Comparison of ENCODE assay signal across 9 cellular contexts in genomic region chr18:13266208-13267100, GRCh38. TPM values are rescaled to one million over a fixed set of nuclear protein-coding genes. Genes with fewer than 3 reads are reported as not detected.
DNase-seq lines count a peak whose midpoint lies in the region; ATAC-seq and TF ChIP-seq lines count a peak whose summit lies in the region.
"Had no signal": no experiment of that assay in that cellular context is flagged by ENCODE, and none has a peak within 500 bp of the region (broad histone marks: within the 10 kb centered on the region; RNA-seq: fewer than 3 reads in every experiment).

No MANE protein-coding gene starts in this region.

- no peak for TF ChIP-seq CTCF in vagina (IDR thresholded peaks at IDR 0.05)

- H3K27ac ChIP-seq in vagina (no peak overlapping the region), SJCRH30 (no peak overlapping the region)

- peaks cover 23 to 51% of the 10 kb centered on the region in 2 donors for H3K27me3 Mint-ChIP-seq in effector memory CD8-positive, alpha-beta T cell

- peaks cover 6% of the 10 kb centered on the region for H3K36me3 Mint-ChIP-seq in effector memory CD8-positive, alpha-beta T cell (ENCODE audit: insufficient read depth)

- H3K4me1 Mint-ChIP-seq in effector memory CD8-positive, alpha-beta T cell (ENCODE audit: low read depth in 2 of 2) = peaks cover 15 to 29% of the 10 kb centered on the region in 2 donors

- H3K36me3 ChIP-seq in vagina = no peaks in the 10 kb centered on the region
- no peaks in the 10 kb centered on the region for H3K36me3 ChIP-seq in SJCRH30

- ATAC-seq in effector memory CD8-positive, alpha-beta T cell (replicated peaks) = peak; percentile 39

- peaks cover 65% of the 10 kb centered on the region for H3K4me1 ChIP-seq in vagina
- H3K4me1 ChIP-seq in SJCRH30 = no peaks in the 10 kb centered on the region

- peak overlapping the region; percentile 68 to 71 for H3K4me3 Mint-ChIP-seq in effector memory CD8-positive, alpha-beta T cell

- H3K9me3 ChIP-seq in vagina (no peaks in the 10 kb centered on the region), SJCRH30 (replicated peaks) (no peaks in the 10 kb centered on the region)

- DNase-seq in activated naive CD4-positive, alpha-beta T cell treated with Interleukin-2 at 50 U/mL for 16 hours = peak; percentile 60
- DNase-seq in activated naive CD4-positive, alpha-beta T cell (lab: John Stamatoyannopoulos, UW) = no peak
- no peak for DNase-seq in effector memory CD8-positive, alpha-beta T cell
- DNase-seq in posterior vena cava (ENCODE audit: low spot score) = peak; percentile 86
- peak; percentile 40 to 82 for DNase-seq in vagina (ENCODE audit: extremely low spot score in 2 of 2)
- DNase-seq in NCI-H2196 (lab: John Stamatoyannopoulos, UW; ENCODE audit: unreplicated experiment) = no peak
- DNase-seq in SJCRH30 = no peak
- no peak for DNase-seq in mucosa of gallbladder (ENCODE audit: low spot score)
- DNase-seq: NCI-H2081 had no signal

- H3K27me3 ChIP-seq in vagina (no peaks in the 10 kb centered on the region), SJCRH30 (no peaks in the 10 kb centered on the region)

- TF ChIP-seq POLR2A in vagina (IDR thresholded peaks at IDR 0.05) = no peak

- no peaks in the 10 kb centered on the region for H3K9me3 Mint-ChIP-seq in effector memory CD8-positive, alpha-beta T cell

- H3K27ac Mint-ChIP-seq in effector memory CD8-positive, alpha-beta T cell = peak overlapping the region; percentile 65 to 83

- H3K4me3 ChIP-seq in vagina (peak overlapping the region in 1 of 2 donors; percentile 27), SJCRH30 (no peak overlapping the region)

- intact Hi-C loops in posterior vena cava (cut with DNase I) = no loop called here
- intact Hi-C loops in vagina (cut with DNase I) = no loop called here

RNA-seq across cellular contexts. Expression of gene LDLRAD4, which starts 47.9 kb away (rescaled TPM):
- total RNA-seq in posterior vena cava (10 to 100 TPM; 52.3 to 74.8 TPM), vagina (24.3 TPM), mucosa of gallbladder (51.0 TPM)
- total RNA-seq in SJCRH30 (2014; rRNA removed; shearing (Covaris generic)) = 0.26 and 0.43 TPM in 2 replicates

Comparison
In these comparisons a context has a peak if more than half of its experiments do, and no peak if none do; other contexts are left out.
1. DNase-seq: peak in activated naive CD4-positive, alpha-beta T cell treated with Interleukin-2 at 50 U/mL for 16 hours (single experiment), posterior vena cava (single experiment) and vagina (2 of 2); none in activated naive CD4-positive, alpha-beta T cell (0 of 4), effector memory CD8-positive, alpha-beta T cell (0 of 3), NCI-H2196 (single experiment), SJCRH30 (0 of 2) and mucosa of gallbladder (single experiment).
2. RNA of gene LDLRAD4, which starts 47.9 kb away (total RNA-seq): 52.3 to 74.8 TPM in posterior vena cava, 51.0 TPM in mucosa of gallbladder (single experiment) and 24.3 TPM in vagina (single experiment); 0.26 to 0.43 TPM in SJCRH30; every median in the first group is over 10 times any median in the second.